In the genomic region with DNA sequence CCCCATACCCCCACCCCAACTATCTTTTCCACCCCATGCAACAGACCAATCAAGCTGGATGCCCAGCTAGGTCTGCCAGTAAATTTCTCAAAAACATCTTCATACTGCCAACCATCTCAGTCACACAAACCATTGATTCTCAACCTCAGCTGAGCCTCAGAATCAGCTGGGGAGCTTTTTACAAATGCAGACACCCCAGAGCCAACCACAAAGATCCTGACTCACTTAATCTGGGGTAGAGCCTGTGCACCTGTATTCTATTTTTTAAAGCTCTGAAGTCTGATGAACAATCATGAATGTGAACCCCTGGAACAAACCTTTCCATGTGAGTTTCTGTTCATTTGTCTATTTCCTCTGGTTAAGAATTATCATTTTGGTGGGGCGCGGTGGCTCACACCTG, we compare ENCODE assay signal across 11 cellular contexts.
"Had no signal": no experiment of that assay in that cellular context is flagged by ENCODE, and none has a peak within 500 bp of the region (broad histone marks: within the 10 kb centered on the region; RNA-seq: fewer than 3 reads in every experiment).

No MANE protein-coding gene starts in this region.

- ATAC-seq: left lobe of liver had no signal

- H3K4me3 Mint-ChIP-seq: activated T-helper 1 cell treated with anti-CD3 and anti-CD28 coated beads, Interleukin-12 subunit alpha, Interleukin-12 subunit beta, Interleukin-2, Interleukin-4 antibody, amounts not matched to agents 30 ng/mL and 10 ng/mL and 1 ng/mL, durations not matched to agents 14 hours and 24 hours and 36 hours; neural crest cell had no signal

- H3K4me3 ChIP-seq: prostate gland, right atrium auricular region, thoracic aorta, upper lobe of left lung had no signal

- H3K4me1 ChIP-seq: prostate gland, right atrium auricular region, upper lobe of left lung had no signal

- H3K9me3 ChIP-seq: prostate gland, right atrium auricular region, thoracic aorta, upper lobe of left lung had no signal

- H3K9me3 Mint-ChIP-seq: activated T-helper 1 cell treated with anti-CD3 and anti-CD28 coated beads, Interleukin-12 subunit alpha, Interleukin-12 subunit beta, Interleukin-2, Interleukin-4 antibody, amounts not matched to agents 30 ng/mL and 10 ng/mL and 1 ng/mL, durations not matched to agents 14 hours and 24 hours and 36 hours; neural crest cell had no signal

- H3K27ac Mint-ChIP-seq: activated T-helper 1 cell treated with anti-CD3 and anti-CD28 coated beads, Interleukin-12 subunit alpha, Interleukin-12 subunit beta, Interleukin-2, Interleukin-4 antibody, amounts not matched to agents 30 ng/mL and 10 ng/mL and 1 ng/mL, durations not matched to agents 14 hours and 24 hours and 36 hours had no signal

- DNase-seq: effector CD4-positive, alpha-beta T cell; head of caudate nucleus; kidney; upper lobe of left lung had no signal

- H3K27me3 ChIP-seq: right atrium auricular region, upper lobe of left lung had no signal

- H3K27ac ChIP-seq: prostate gland, right atrium auricular region, thoracic aorta, upper lobe of left lung, VCaP had no signal

- H3K36me3 ChIP-seq: prostate gland, right atrium auricular region, thoracic aorta, upper lobe of left lung had no signal

- H3K4me1 Mint-ChIP-seq: neural crest cell had no signal
